In genomic region chr6:17589402-17590116, GRCh38 we compare ENCODE assay signal across 1 cellular context.
TF ChIP-seq lines count a peak whose summit lies in the region.

No MANE protein-coding gene starts in this region.

TF ChIP-seq in SK-N-SH treated with all-trans-retinoic acid at 6 μM for 48 hours, 23 proteins besides CTCF, POLR2A, EP300 and RAD21:
- no peak for TF ChIP-seq CREB5 (CRISPR knock-in tag; IDR thresholded peaks at IDR 0.05; ENCODE audit: low read depth)
- no peak for TF ChIP-seq OSR1 (CRISPR knock-in tag; IDR thresholded peaks at IDR 0.05)
- TF ChIP-seq TOX (CRISPR knock-in tag; IDR thresholded peaks at IDR 0.05; ENCODE audit: borderline replicate concordance): no peak
- no peak for TF ChIP-seq ZNF565 (CRISPR knock-in tag; conservative IDR thresholded peaks at IDR 0.05; ENCODE audit: low read depth)
